In genomic region chr16:14364386-14365199, GRCh38 we compare ENCODE assay signal across 9 cellular contexts.
DNase-seq lines count a peak whose midpoint lies in the region; ATAC-seq and TF ChIP-seq lines count a peak whose summit lies in the region.
"Had no signal": no experiment of that assay in that cellular context is flagged by ENCODE, and none has a peak within 500 bp of the region (broad histone marks: within the 10 kb centered on the region; RNA-seq: fewer than 3 reads in every experiment).

No MANE protein-coding gene starts in this region.

- no peaks in the 10 kb centered on the region for H3K4me1 Mint-ChIP-seq in activated CD8-positive, alpha-beta T cell treated with anti-CD3 and anti-CD28 coated beads, Interleukin-2, amount 10 ng/mL, durations not matched to agents 7 days and 5 days (ENCODE audit: low read depth)
- H3K4me1 Mint-ChIP-seq: central memory CD8-positive, alpha-beta T cell had no signal

- no peaks in the 10 kb centered on the region for H3F3A ChIP-seq in PC-3 (ENCODE audit: low read length, unreplicated experiment)

- H3K9ac ChIP-seq in PC-3 (ENCODE audit: low read length) = no peak overlapping the region

- H3K79me2 ChIP-seq in PC-3 (ENCODE audit: low read length) = no peaks in the 10 kb centered on the region

- no peaks in the 10 kb centered on the region for H3K27me3 Mint-ChIP-seq in activated CD8-positive, alpha-beta T cell treated with anti-CD3 and anti-CD28 coated beads, Interleukin-2, amount 10 ng/mL, durations not matched to agents 7 days and 5 days (ENCODE audit: low read depth)

- no peak overlapping the region for H3K4me3 Mint-ChIP-seq in activated CD8-positive, alpha-beta T cell treated with anti-CD3 and anti-CD28 coated beads, Interleukin-2, amount 10 ng/mL, durations not matched to agents 7 days and 5 days
- H3K4me3 Mint-ChIP-seq: central memory CD8-positive, alpha-beta T cell had no signal

- H4K20me1 ChIP-seq in PC-3 (ENCODE audit: low read length) = no peaks in the 10 kb centered on the region

- CTCF ChIA-PET in PC-3 (lab: Charles Lee) = no interaction called here
- CTCF ChIA-PET in activated CD8-positive, alpha-beta T cell treated with anti-CD3 and anti-CD28 coated beads, Interleukin-2, amount 10 ng/mL, durations not matched to agents 7 days and 5 days (lab: Charles Lee) = no interaction called here

- no peak for TF ChIP-seq CTCF in PC-3 (conservative IDR thresholded peaks at IDR 0.05; ENCODE audit: low read depth, low read length)
- no peak for TF ChIP-seq CTCF in fibroblast of the aortic adventitia (IDR thresholded peaks at IDR 0.05; ENCODE audit: insufficient read depth, low read length)
- TF ChIP-seq CTCF in retinal pigment epithelial cell (conservative IDR thresholded peaks at IDR 0.05; ENCODE audit: low read depth, low read length) = no peak

- H3K4me1 ChIP-seq in PC-3 (ENCODE audit: insufficient read depth, low read length) = peaks cover 22% of the 10 kb centered on the region

- no TSS peak for BruUV-seq in PC-3 (replicated peaks; lab: Mats Ljungman, UMichigan)

- H3K4me3 ChIP-seq in PC-3 (ENCODE audit: low read length) = peak overlapping the region; percentile 31; the same call in 1 of the 2 replicates
- no peak overlapping the region for H3K4me3 ChIP-seq in fibroblast of the aortic adventitia (ENCODE audit: low read depth, low read length)
- peak overlapping the region; percentile 26 for H3K4me3 ChIP-seq in retinal pigment epithelial cell (ENCODE audit: low read length)

- H2AFZ ChIP-seq in PC-3 (ENCODE audit: low read length) = peak overlapping the region; percentile 27

- POLR2A ChIA-PET in PC-3 (lab: Charles Lee; ENCODE audit: unreplicated experiment) = no interaction called here
- POLR2A ChIA-PET in activated CD8-positive, alpha-beta T cell treated with anti-CD3 and anti-CD28 coated beads, Interleukin-2, amount 10 ng/mL, durations not matched to agents 7 days and 5 days (lab: Charles Lee) = no interaction called here

- intact Hi-C loops in PC-3 (cut with micrococcal nuclease) = no loop called here

- H3K27ac Mint-ChIP-seq in activated CD8-positive, alpha-beta T cell treated with anti-CD3 and anti-CD28 coated beads, Interleukin-2, amount 10 ng/mL, durations not matched to agents 7 days and 5 days = no peak overlapping the region

- peak overlapping the region; percentile 47 for H3K4me2 ChIP-seq in PC-3 (ENCODE audit: low read length)

- H3K9me3 ChIP-seq in PC-3 (ENCODE audit: low read length) = no peaks in the 10 kb centered on the region

- H3K27ac ChIP-seq in PC-3 (ENCODE audit: low read length) = peak overlapping the region; percentile 13

- ATAC-seq in PC-3 = peak; percentile 78
- ATAC-seq in GM21515 (IDR thresholded peaks at IDR 0.05; ENCODE audit: unreplicated experiment) = no peak
- ATAC-seq in activated CD8-positive, alpha-beta T cell treated with anti-CD3 and anti-CD28 coated beads, Interleukin-2, amount 10 ng/mL, durations not matched to agents 7 days and 5 days = no peak

- no peaks in the 10 kb centered on the region for H3K36me3 Mint-ChIP-seq in activated CD8-positive, alpha-beta T cell treated with anti-CD3 and anti-CD28 coated beads, Interleukin-2, amount 10 ng/mL, durations not matched to agents 7 days and 5 days (ENCODE audit: low read depth)

- no peaks in the 10 kb centered on the region for H3K9me3 Mint-ChIP-seq in activated CD8-positive, alpha-beta T cell treated with anti-CD3 and anti-CD28 coated beads, Interleukin-2, amount 10 ng/mL, durations not matched to agents 7 days and 5 days (ENCODE audit: insufficient read depth)
- H3K9me3 Mint-ChIP-seq: central memory CD8-positive, alpha-beta T cell had no signal

- no peaks in the 10 kb centered on the region for H3K9me2 ChIP-seq in PC-3 (replicated peaks; ENCODE audit: low read length)

- DNase-seq in ELR (ENCODE audit: low read depth) = peak; percentile 87
- peak; percentile 85 for DNase-seq in PC-3
- peak; percentile 63 for DNase-seq in fibroblast of the aortic adventitia (ENCODE audit: low read depth)
- DNase-seq in retinal pigment epithelial cell (ENCODE audit: low read depth) = peak; percentile 73
- no peak for DNase-seq in NCI-H774 (lab: John Stamatoyannopoulos, UW)
- no peak for DNase-seq in activated CD8-positive, alpha-beta T cell treated with anti-CD3 and anti-CD28 coated beads, Interleukin-2, amount 10 ng/mL, durations not matched to agents 7 days and 5 days
- DNase-seq in activated CD8-positive, alpha-beta memory T cell treated with anti-CD3 and anti-CD28 coated beads, Interleukin-2, amount 50 U/mL, for 4 hours = no peak

- H3K27me3 ChIP-seq in PC-3 (ENCODE audit: low read length) = no peaks in the 10 kb centered on the region

- H3K36me3 ChIP-seq in PC-3 (ENCODE audit: low read depth, low read length) = no peaks in the 10 kb centered on the region

Comparison
In these comparisons a context has a peak if more than half of its experiments do, and no peak if none do; other contexts are left out.
1. DNase-seq: peak in ELR (single experiment), PC-3 (single experiment), fibroblast of the aortic adventitia (single experiment) and retinal pigment epithelial cell (single experiment); none in NCI-H774 (single experiment), activated CD8-positive, alpha-beta T cell treated with anti-CD3 and anti-CD28 coated beads, Interleukin-2, amount 10 ng/mL, durations not matched to agents 7 days and 5 days (single experiment) and activated CD8-positive, alpha-beta memory T cell treated with anti-CD3 and anti-CD28 coated beads, Interleukin-2, amount 50 U/mL, for 4 hours (single experiment).